Comparison of ENCODE assay signal across 1 cellular context in the genomic region with DNA sequence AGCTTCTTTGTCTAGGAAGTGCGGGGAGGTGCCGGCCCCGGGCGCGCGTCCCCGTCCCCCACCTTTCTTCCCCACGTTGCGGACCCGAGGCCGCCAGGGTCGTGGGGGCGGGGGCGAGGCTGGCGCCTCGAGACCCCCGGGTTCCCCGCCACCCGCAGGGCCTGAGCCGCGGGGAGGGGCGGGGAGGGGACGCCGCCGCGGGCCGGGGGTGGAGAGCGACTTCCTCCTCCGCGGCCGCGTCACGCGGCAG.
TF ChIP-seq lines count a peak whose summit lies in the region.

No MANE protein-coding gene starts in this region.

TF ChIP-seq in GM23338, 12 proteins besides CTCF, POLR2A, EP300 and RAD21 (continued from another document):
- TF ChIP-seq, protein P1, sequence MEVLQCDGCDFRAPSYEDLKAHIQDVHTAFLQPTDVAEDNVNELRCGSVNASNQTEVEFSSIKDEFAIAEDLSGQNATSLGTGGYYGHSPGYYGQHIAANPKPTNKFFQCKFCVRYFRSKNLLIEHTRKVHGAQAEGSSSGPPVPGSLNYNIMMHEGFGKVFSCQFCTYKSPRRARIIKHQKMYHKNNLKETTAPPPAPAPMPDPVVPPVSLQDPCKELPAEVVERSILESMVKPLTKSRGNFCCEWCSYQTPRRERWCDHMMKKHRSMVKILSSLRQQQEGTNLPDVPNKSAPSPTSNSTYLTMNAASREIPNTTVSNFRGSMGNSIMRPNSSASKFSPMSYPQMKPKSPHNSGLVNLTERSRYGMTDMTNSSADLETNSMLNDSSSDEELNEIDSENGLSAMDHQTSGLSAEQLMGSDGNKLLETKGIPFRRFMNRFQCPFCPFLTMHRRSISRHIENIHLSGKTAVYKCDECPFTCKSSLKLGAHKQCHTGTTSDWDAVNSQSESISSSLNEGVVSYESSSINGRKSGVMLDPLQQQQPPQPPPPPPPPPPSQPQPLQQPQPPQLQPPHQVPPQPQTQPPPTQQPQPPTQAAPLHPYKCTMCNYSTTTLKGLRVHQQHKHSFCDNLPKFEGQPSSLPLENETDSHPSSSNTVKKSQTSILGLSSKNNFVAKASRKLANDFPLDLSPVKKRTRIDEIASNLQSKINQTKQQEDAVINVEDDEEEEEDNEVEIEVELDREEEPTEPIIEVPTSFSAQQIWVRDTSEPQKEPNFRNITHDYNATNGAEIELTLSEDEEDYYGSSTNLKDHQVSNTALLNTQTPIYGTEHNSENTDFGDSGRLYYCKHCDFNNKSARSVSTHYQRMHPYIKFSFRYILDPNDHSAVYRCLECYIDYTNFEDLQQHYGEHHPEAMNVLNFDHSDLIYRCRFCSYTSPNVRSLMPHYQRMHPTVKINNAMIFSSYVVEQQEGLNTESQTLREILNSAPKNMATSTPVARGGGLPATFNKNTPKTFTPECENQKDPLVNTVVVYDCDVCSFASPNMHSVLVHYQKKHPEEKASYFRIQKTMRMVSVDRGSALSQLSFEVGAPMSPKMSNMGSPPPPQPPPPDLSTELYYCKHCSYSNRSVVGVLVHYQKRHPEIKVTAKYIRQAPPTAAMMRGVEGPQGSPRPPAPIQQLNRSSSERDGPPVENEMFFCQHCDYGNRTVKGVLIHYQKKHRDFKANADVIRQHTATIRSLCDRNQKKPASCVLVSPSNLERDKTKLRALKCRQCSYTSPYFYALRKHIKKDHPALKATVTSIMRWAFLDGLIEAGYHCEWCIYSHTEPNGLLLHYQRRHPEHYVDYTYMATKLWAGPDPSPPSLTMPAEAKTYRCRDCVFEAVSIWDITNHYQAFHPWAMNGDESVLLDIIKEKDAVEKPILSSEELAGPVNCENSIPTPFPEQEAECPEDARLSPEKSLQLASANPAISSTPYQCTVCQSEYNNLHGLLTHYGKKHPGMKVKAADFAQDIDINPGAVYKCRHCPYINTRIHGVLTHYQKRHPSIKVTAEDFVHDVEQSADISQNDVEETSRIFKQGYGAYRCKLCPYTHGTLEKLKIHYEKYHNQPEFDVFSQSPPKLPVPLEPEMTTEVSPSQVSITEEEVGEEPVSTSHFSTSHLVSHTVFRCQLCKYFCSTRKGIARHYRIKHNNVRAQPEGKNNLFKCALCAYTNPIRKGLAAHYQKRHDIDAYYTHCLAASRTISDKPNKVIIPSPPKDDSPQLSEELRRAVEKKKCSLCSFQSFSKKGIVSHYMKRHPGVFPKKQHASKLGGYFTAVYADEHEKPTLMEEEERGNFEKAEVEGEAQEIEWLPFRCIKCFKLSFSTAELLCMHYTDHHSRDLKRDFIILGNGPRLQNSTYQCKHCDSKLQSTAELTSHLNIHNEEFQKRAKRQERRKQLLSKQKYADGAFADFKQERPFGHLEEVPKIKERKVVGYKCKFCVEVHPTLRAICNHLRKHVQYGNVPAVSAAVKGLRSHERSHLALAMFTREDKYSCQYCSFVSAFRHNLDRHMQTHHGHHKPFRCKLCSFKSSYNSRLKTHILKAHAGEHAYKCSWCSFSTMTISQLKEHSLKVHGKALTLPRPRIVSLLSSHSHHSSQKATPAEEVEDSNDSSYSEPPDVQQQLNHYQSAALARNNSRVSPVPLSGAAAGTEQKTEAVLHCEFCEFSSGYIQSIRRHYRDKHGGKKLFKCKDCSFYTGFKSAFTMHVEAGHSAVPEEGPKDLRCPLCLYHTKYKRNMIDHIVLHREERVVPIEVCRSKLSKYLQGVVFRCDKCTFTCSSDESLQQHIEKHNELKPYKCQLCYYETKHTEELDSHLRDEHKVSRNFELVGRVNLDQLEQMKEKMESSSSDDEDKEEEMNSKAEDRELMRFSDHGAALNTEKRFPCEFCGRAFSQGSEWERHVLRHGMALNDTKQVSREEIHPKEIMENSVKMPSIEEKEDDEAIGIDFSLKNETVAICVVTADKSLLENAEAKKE (CRISPR knock-in tag; IDR thresholded peaks at IDR 0.05), result no peak
- TF ChIP-seq POLR2AphosphoS5 (IDR thresholded peaks at IDR 0.05; ENCODE audit: low read depth) (no peak), STAT1 (IDR thresholded peaks at IDR 0.05; ENCODE audit: unreplicated experiment) (no peak), EZH2phosphoT487 (IDR thresholded peaks at IDR 0.05; ENCODE audit: unreplicated experiment) (no peak), JUNB (IDR thresholded peaks at IDR 0.05; ENCODE audit: unreplicated experiment) (no peak), ZNF331 (CRISPR knock-in tag; IDR thresholded peaks at IDR 0.05; ENCODE audit: low read depth) (no peak)
TF ChIP-seq in GM23338: peak in this region for 0.
